In genomic region chr2:239688098-239688497, GRCh38 we compare ENCODE assay signal across 1 cellular context.
TF ChIP-seq lines count a peak whose summit lies in the region.

No MANE protein-coding gene starts in this region.

TF ChIP-seq in GM23338, 12 proteins besides CTCF, POLR2A, EP300 and RAD21 (continued from another document):
- TF ChIP-seq, protein P1, sequence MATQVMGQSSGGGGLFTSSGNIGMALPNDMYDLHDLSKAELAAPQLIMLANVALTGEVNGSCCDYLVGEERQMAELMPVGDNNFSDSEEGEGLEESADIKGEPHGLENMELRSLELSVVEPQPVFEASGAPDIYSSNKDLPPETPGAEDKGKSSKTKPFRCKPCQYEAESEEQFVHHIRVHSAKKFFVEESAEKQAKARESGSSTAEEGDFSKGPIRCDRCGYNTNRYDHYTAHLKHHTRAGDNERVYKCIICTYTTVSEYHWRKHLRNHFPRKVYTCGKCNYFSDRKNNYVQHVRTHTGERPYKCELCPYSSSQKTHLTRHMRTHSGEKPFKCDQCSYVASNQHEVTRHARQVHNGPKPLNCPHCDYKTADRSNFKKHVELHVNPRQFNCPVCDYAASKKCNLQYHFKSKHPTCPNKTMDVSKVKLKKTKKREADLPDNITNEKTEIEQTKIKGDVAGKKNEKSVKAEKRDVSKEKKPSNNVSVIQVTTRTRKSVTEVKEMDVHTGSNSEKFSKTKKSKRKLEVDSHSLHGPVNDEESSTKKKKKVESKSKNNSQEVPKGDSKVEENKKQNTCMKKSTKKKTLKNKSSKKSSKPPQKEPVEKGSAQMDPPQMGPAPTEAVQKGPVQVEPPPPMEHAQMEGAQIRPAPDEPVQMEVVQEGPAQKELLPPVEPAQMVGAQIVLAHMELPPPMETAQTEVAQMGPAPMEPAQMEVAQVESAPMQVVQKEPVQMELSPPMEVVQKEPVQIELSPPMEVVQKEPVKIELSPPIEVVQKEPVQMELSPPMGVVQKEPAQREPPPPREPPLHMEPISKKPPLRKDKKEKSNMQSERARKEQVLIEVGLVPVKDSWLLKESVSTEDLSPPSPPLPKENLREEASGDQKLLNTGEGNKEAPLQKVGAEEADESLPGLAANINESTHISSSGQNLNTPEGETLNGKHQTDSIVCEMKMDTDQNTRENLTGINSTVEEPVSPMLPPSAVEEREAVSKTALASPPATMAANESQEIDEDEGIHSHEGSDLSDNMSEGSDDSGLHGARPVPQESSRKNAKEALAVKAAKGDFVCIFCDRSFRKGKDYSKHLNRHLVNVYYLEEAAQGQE (IDR thresholded peaks at IDR 0.05; ENCODE audit: unreplicated experiment), result peak; percentile 74
